ENCODE assay signal across 8 cellular contexts in the genomic region with DNA sequence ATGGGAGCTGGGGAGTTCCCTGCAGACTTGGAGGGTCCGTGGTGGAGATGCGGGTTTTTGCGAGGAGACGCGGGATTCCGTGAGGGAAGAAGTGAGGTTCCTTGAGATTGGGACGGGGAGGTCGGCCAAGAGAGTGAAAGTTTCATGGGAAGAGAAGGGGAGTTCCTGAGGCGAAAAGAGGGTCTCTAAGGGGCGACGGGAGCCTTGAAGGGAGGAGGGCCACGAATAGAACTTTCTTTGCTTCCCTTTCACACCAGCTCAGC. TPM values are rescaled to one million over a fixed set of nuclear protein-coding genes. Genes with fewer than 3 reads are reported as not detected.
DNase-seq lines count a peak whose midpoint lies in the region; ATAC-seq and TF ChIP-seq lines count a peak whose summit lies in the region.

No MANE protein-coding gene starts in this region.

- TF ChIP-seq POLR2A in stomach (IDR thresholded peaks at IDR 0.05), result no peak

- H3K4me1 ChIP-seq in iPS-20b (ENCODE audit: insufficient read depth, low read length) (no peaks in the 10 kb centered on the region; the same call in 1 of the 2 replicates), stomach (peaks cover 31 to 85% (median 71%) of the 10 kb centered on the region in 4 donors)

- H3K36me3 Mint-ChIP-seq in activated naive CD4-positive, alpha-beta T cell treated with anti-CD3 and anti-CD28 coated beads, Interleukin-2, amount 50 U/mL, for 72 hours, result peaks cover 0 to 14% of the 10 kb centered on the region in 2 donors

- intact Hi-C loops in stomach (cut with DNase I; ENCODE audit: low total_unique reads), result no loop called here

- no peak for TF ChIP-seq EP300 in stomach (IDR thresholded peaks at IDR 0.05)

- H3K36me3 ChIP-seq in iPS-20b (ENCODE audit: insufficient read depth, low read depth, low read length) (no peaks in the 10 kb centered on the region), stomach (no peaks in the 10 kb centered on the region)

- no peaks in the 10 kb centered on the region for H3K9me3 ChIP-seq in iPS-20b (ENCODE audit: insufficient read depth, low read depth, low read length)
- H3K9me3 ChIP-seq in stomach, result no peaks in the 10 kb centered on the region

- H3K9ac ChIP-seq in iPS-20b (ENCODE audit: low read depth, low read length), result peak overlapping the region; percentile 73; the same call in 1 of the 2 replicates

- no peak for TF ChIP-seq CTCF in stomach (IDR thresholded peaks at IDR 0.05)

- H3K27me3 ChIP-seq in iPS-20b (ENCODE audit: insufficient read depth, low read length) (peaks cover 34% of the 10 kb centered on the region), stomach (no peaks in the 10 kb centered on the region)

- DNase-seq in NCI-H146 (lab: John Stamatoyannopoulos, UW) (peak; percentile 36), NCI-H146 treated with DMSO at 0.1 percent for 48 hours (lab: John Stamatoyannopoulos, UW; ENCODE audit: unreplicated experiment) (no peak), stomach (no peak), cortex of kidney (lab: John Stamatoyannopoulos, UW) (no peak)
- no peak for DNase-seq in activated naive CD4-positive, alpha-beta T cell treated with anti-CD3 and anti-CD28 coated beads, Interleukin-2, amount 50 U/mL, for 72 hours (ENCODE audit: low spot score in 2 of 2)
- no peak for DNase-seq in activated CD8-positive, alpha-beta memory T cell treated with anti-CD3 and anti-CD28 coated beads for 24 hours

- WGBS in stomach, 5 donors, result 1 to 5% (median 4%) methylated on average over 12 of the region's 12 CpGs

- peak overlapping the region; percentile 87 to 93 for H3K27ac Mint-ChIP-seq in activated naive CD4-positive, alpha-beta T cell treated with anti-CD3 and anti-CD28 coated beads, Interleukin-2, amount 50 U/mL, for 72 hours

- ATAC-seq in activated naive CD4-positive, alpha-beta T cell treated with anti-CD3 and anti-CD28 coated beads, Interleukin-2, amount 50 U/mL, for 72 hours, result no peak
- no peak for ATAC-seq in HG03159 (IDR thresholded peaks at IDR 0.05; ENCODE audit: unreplicated experiment)

- H3K4me3 ChIP-seq in iPS-20b (ENCODE audit: low read length), result peak overlapping the region; percentile 87
- H3K4me3 ChIP-seq in stomach, result peak overlapping the region; percentile 65 to 92 (median 82)

- no peaks in the 10 kb centered on the region for H3K9me3 Mint-ChIP-seq in activated naive CD4-positive, alpha-beta T cell treated with anti-CD3 and anti-CD28 coated beads, Interleukin-2, amount 50 U/mL, for 72 hours

- H3K27ac ChIP-seq in iPS-20b (ENCODE audit: low read length), result no peak overlapping the region
- H3K27ac ChIP-seq in stomach, result peak overlapping the region; percentile 92 to 95 (median 92)

RNA-seq across cellular contexts. Expression of a gene that starts 0.5 kb away (rescaled TPM):
- 10 to 100 TPM; 36.0 to 71.7 TPM for total RNA-seq in activated naive CD4-positive, alpha-beta T cell treated with anti-CD3 and anti-CD28 coated beads, Interleukin-2, amount 50 U/mL, for 72 hours
- 1,000 to 10,000 TPM in 1 of 5 donors, 100 to 1,000 TPM in 3, 10 to 100 TPM in 1; 98.8 to 1,709 (median 162) TPM for total RNA-seq in stomach
- 100 to 1,000 TPM in 1 of 3 donors, 10 to 100 TPM in 2; 59.0 to 120 (median 68.5) TPM for polyA plus RNA-seq in stomach

RNA-seq across cellular contexts. Expression of a gene that starts 4.3 kb away (rescaled TPM):
- 10 to 100 TPM; 15.8 to 22.4 TPM for total RNA-seq in activated naive CD4-positive, alpha-beta T cell treated with anti-CD3 and anti-CD28 coated beads, Interleukin-2, amount 50 U/mL, for 72 hours
- total RNA-seq in stomach, result 10 to 100 TPM; 10.5 to 29.0 (median 19.2) TPM
- polyA plus RNA-seq in stomach, result 10 to 100 TPM in 1 of 3 donors, 1 to 10 TPM in 2; 4.1 to 12.8 (median 8.4) TPM

RNA-seq across cellular contexts. Expression of a gene that starts 51.5 kb away (rescaled TPM):
- 10 to 100 TPM; 20.4 to 24.1 TPM for total RNA-seq in activated naive CD4-positive, alpha-beta T cell treated with anti-CD3 and anti-CD28 coated beads, Interleukin-2, amount 50 U/mL, for 72 hours
- 10 to 100 TPM in 4 of 5 donors, 1 to 10 TPM in 1; 9.7 to 63.8 (median 29.2) TPM for total RNA-seq in stomach
- 10 to 100 TPM; 13.6 to 21.0 (median 15.2) TPM for polyA plus RNA-seq in stomach
